Comparison of ENCODE assay signal across 8 cellular contexts in genomic region chr15:41661529-41662225, GRCh38. TPM values are rescaled to one million over a fixed set of nuclear protein-coding genes. Genes with fewer than 3 reads are reported as not detected.
DNase-seq lines count a peak whose midpoint lies in the region; ATAC-seq, FAIRE-seq and TF ChIP-seq lines count a peak whose summit lies in the region.

No MANE protein-coding gene starts in this region.

- intact Hi-C loops in kidney (cut with DNase I): no loop called here

- H3K4me3 ChIP-seq in kidney (ENCODE audit: low read length in 2 of 2): peak overlapping the region; percentile 65 to 79

- H3K9me3 ChIP-seq in kidney (ENCODE audit: control insufficient read depth in 1 of 2, low read length in 2 of 2): no peaks in the 10 kb centered on the region

- peak; percentile 46 for ATAC-seq in HG02678 (IDR thresholded peaks at IDR 0.05; ENCODE audit: unreplicated experiment)
- no peak for ATAC-seq in GM21360 (IDR thresholded peaks at IDR 0.05; ENCODE audit: unreplicated experiment)

- peak overlapping the region; percentile 37 to 43 for H3K9ac ChIP-seq in kidney (ENCODE audit: low read length in 2 of 2)

- peak overlapping the region in 1 of 2 donors; percentile 71 for H3K27ac ChIP-seq in kidney (ENCODE audit: low read depth in 2 of 2, low read length in 2 of 2)

- FAIRE-seq in kidney (lab: Jason Lieb, UNC): no peak

- peaks cover 4 to 14% of the 10 kb centered on the region in 2 donors for H3K4me1 ChIP-seq in kidney (ENCODE audit: control insufficient read depth in 1 of 2, insufficient read depth in 1 of 2, low read depth in 1 of 2, low read length in 2 of 2)

- peak; percentile 63 for DNase-seq in DMS 273 treated with DMSO at 0.1 percent for 48 hours (lab: John Stamatoyannopoulos, UW)
- DNase-seq in NCI-H446 (lab: John Stamatoyannopoulos, UW): peak; percentile 49 to 78
- peak; percentile 51 to 54 for DNase-seq in activated CD4-positive, alpha-beta T cell treated with anti-CD3 and anti-CD28 coated beads for 24 hours (ENCODE audit: low read depth in 2 of 2)
- peak; percentile 68 for DNase-seq in cerebellum (ENCODE audit: low spot score)
- peak; percentile 92 for DNase-seq in kidney
- DNase-seq in stimulated activated CD4-positive, alpha-beta T cell treated with anti-CD3 and anti-CD28 coated beads, Interleukin-12 subunit alpha, Interleukin-12 subunit beta, amount 100 ng/mL, for 4 hours: peak; percentile 61

- no peaks in the 10 kb centered on the region for H3K36me3 ChIP-seq in kidney (ENCODE audit: control insufficient read depth in 1 of 2, insufficient read depth in 2 of 2, low read length in 2 of 2)

- TF ChIP-seq CTCF in kidney (IDR thresholded peaks at IDR 0.05; ENCODE audit: borderline replicate concordance, extremely low read depth, insufficient read depth): no peak

RNA-seq across cellular contexts. Expression of gene MGA, which starts 1.5 kb away (rescaled TPM):
- total RNA-seq in cerebellum (85.4 TPM), kidney (40.1 TPM)
- polyA plus RNA-seq in kidney (ENCODE audit: insufficient read depth, low read depth, low replicate concordance): 1.9 TPM
